Comparison of ENCODE assay signal across 1 cellular context in genomic region chr2:168780671-168781071, GRCh38.
TF ChIP-seq lines count a peak whose summit lies in the region.

No MANE protein-coding gene starts in this region.

TF ChIP-seq in GM23338, 12 proteins besides CTCF, POLR2A, EP300 and RAD21:
- TF ChIP-seq, protein P1, sequence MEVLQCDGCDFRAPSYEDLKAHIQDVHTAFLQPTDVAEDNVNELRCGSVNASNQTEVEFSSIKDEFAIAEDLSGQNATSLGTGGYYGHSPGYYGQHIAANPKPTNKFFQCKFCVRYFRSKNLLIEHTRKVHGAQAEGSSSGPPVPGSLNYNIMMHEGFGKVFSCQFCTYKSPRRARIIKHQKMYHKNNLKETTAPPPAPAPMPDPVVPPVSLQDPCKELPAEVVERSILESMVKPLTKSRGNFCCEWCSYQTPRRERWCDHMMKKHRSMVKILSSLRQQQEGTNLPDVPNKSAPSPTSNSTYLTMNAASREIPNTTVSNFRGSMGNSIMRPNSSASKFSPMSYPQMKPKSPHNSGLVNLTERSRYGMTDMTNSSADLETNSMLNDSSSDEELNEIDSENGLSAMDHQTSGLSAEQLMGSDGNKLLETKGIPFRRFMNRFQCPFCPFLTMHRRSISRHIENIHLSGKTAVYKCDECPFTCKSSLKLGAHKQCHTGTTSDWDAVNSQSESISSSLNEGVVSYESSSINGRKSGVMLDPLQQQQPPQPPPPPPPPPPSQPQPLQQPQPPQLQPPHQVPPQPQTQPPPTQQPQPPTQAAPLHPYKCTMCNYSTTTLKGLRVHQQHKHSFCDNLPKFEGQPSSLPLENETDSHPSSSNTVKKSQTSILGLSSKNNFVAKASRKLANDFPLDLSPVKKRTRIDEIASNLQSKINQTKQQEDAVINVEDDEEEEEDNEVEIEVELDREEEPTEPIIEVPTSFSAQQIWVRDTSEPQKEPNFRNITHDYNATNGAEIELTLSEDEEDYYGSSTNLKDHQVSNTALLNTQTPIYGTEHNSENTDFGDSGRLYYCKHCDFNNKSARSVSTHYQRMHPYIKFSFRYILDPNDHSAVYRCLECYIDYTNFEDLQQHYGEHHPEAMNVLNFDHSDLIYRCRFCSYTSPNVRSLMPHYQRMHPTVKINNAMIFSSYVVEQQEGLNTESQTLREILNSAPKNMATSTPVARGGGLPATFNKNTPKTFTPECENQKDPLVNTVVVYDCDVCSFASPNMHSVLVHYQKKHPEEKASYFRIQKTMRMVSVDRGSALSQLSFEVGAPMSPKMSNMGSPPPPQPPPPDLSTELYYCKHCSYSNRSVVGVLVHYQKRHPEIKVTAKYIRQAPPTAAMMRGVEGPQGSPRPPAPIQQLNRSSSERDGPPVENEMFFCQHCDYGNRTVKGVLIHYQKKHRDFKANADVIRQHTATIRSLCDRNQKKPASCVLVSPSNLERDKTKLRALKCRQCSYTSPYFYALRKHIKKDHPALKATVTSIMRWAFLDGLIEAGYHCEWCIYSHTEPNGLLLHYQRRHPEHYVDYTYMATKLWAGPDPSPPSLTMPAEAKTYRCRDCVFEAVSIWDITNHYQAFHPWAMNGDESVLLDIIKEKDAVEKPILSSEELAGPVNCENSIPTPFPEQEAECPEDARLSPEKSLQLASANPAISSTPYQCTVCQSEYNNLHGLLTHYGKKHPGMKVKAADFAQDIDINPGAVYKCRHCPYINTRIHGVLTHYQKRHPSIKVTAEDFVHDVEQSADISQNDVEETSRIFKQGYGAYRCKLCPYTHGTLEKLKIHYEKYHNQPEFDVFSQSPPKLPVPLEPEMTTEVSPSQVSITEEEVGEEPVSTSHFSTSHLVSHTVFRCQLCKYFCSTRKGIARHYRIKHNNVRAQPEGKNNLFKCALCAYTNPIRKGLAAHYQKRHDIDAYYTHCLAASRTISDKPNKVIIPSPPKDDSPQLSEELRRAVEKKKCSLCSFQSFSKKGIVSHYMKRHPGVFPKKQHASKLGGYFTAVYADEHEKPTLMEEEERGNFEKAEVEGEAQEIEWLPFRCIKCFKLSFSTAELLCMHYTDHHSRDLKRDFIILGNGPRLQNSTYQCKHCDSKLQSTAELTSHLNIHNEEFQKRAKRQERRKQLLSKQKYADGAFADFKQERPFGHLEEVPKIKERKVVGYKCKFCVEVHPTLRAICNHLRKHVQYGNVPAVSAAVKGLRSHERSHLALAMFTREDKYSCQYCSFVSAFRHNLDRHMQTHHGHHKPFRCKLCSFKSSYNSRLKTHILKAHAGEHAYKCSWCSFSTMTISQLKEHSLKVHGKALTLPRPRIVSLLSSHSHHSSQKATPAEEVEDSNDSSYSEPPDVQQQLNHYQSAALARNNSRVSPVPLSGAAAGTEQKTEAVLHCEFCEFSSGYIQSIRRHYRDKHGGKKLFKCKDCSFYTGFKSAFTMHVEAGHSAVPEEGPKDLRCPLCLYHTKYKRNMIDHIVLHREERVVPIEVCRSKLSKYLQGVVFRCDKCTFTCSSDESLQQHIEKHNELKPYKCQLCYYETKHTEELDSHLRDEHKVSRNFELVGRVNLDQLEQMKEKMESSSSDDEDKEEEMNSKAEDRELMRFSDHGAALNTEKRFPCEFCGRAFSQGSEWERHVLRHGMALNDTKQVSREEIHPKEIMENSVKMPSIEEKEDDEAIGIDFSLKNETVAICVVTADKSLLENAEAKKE (CRISPR knock-in tag; IDR thresholded peaks at IDR 0.05), result no peak
- TF ChIP-seq EZH2 (IDR thresholded peaks at IDR 0.05; ENCODE audit: low read depth, unreplicated experiment), result no peak
- no peak for TF ChIP-seq STAT1 (IDR thresholded peaks at IDR 0.05; ENCODE audit: unreplicated experiment)
- TF ChIP-seq REST (IDR thresholded peaks at IDR 0.05; ENCODE audit: unreplicated experiment), result no peak
